ENCODE assay signal across 19 cellular contexts in genomic region chr6:116412270-116412669, GRCh38. TPM values are rescaled to one million over a fixed set of nuclear protein-coding genes. Genes with fewer than 3 reads are reported as not detected.
DNase-seq lines count a peak whose midpoint lies in the region; ATAC-seq and TF ChIP-seq lines count a peak whose summit lies in the region.
"Had no signal": no experiment of that assay in that cellular context is flagged by ENCODE, and none has a peak within 500 bp of the region (broad histone marks: within the 10 kb centered on the region; RNA-seq: fewer than 3 reads in every experiment).

No MANE protein-coding gene starts in this region.

- H3K9me3 Mint-ChIP-seq in activated naive CD4-positive, alpha-beta T cell treated with anti-CD3 and anti-CD28 coated beads for 36 hours, result no peaks in the 10 kb centered on the region
- H3K9me3 Mint-ChIP-seq: activated naive CD8-positive, alpha-beta T cell treated with anti-CD3 and anti-CD28 coated beads for 36 hours had no signal

- H3K27ac ChIP-seq in gastroesophageal sphincter, result peak overlapping the region in 1 of 4 donors; percentile 21
- H3K27ac ChIP-seq in sigmoid colon, result no peak overlapping the region
- H3K27ac ChIP-seq: uterus had no signal

- no peaks in the 10 kb centered on the region for H3K36me3 Mint-ChIP-seq in activated naive CD4-positive, alpha-beta T cell treated with anti-CD3 and anti-CD28 coated beads for 36 hours (ENCODE audit: low read depth)
- H3K36me3 Mint-ChIP-seq: activated naive CD8-positive, alpha-beta T cell treated with anti-CD3 and anti-CD28 coated beads for 36 hours had no signal

- TF ChIP-seq EP300 in gastroesophageal sphincter (IDR thresholded peaks at IDR 0.05), result no peak
- no peak for TF ChIP-seq EP300 in sigmoid colon (IDR thresholded peaks at IDR 0.05)

- peak; percentile 44 for ATAC-seq in SK-N-SH treated with all-trans-retinoic acid at 6 μM for 48 hours
- peak; percentile 36 for ATAC-seq in gastroesophageal sphincter
- ATAC-seq in HG03280 (IDR thresholded peaks at IDR 0.05; ENCODE audit: unreplicated experiment), result no peak
- no peak for ATAC-seq in HG02938 (IDR thresholded peaks at IDR 0.05; ENCODE audit: unreplicated experiment)
- ATAC-seq: activated CD4-positive, CD25-positive, alpha-beta regulatory T cell treated with anti-CD3 and anti-CD28 coated beads, Interleukin-2, amount 50 U/mL, for 24 hours; esophagus mucosa had no signal

- no peaks in the 10 kb centered on the region for H3K4me1 Mint-ChIP-seq in activated naive CD4-positive, alpha-beta T cell treated with anti-CD3 and anti-CD28 coated beads for 36 hours (ENCODE audit: low read depth)

- H3K9me3 ChIP-seq in gastroesophageal sphincter (no peaks in the 10 kb centered on the region), sigmoid colon (no peaks in the 10 kb centered on the region)
- H3K9me3 ChIP-seq: BLaER1 treated with 17β-estradiol and CSF1 and Interleukin-3, amounts not matched to agents 10 nM and 100 nM; HAP-1; uterus had no signal

- peaks cover 0 to 4% of the 10 kb centered on the region in 2 donors for H3K36me3 ChIP-seq in gastroesophageal sphincter
- no peaks in the 10 kb centered on the region for H3K36me3 ChIP-seq in sigmoid colon
- H3K36me3 ChIP-seq: HAP-1, uterus had no signal

- H3K4me3 ChIP-seq in gastroesophageal sphincter (no peak overlapping the region), sigmoid colon (no peak overlapping the region)
- H3K4me3 ChIP-seq: BLaER1 treated with 17β-estradiol and CSF1 and Interleukin-3, amounts not matched to agents 10 nM and 100 nM; HAP-1; lung; uterus had no signal

- peaks cover 0 to 21% (median 13%) of the 10 kb centered on the region in 3 donors for H3K4me1 ChIP-seq in gastroesophageal sphincter
- peaks cover 0 to 20% (median 13%) of the 10 kb centered on the region in 4 donors for H3K4me1 ChIP-seq in sigmoid colon
- H3K4me1 ChIP-seq: HAP-1 had no signal

- intact Hi-C loops in sigmoid colon (cut with DNase I), result no loop called here
- intact Hi-C loops in activated naive CD4-positive, alpha-beta T cell treated with anti-CD3 and anti-CD28 coated beads for 36 hours (cut with micrococcal nuclease), result no loop called here

- H3K27ac Mint-ChIP-seq in activated naive CD4-positive, alpha-beta T cell treated with anti-CD3 and anti-CD28 coated beads for 36 hours, result no peak overlapping the region
- H3K27ac Mint-ChIP-seq: activated naive CD8-positive, alpha-beta T cell treated with anti-CD3 and anti-CD28 coated beads for 36 hours had no signal

- H3K4me3 Mint-ChIP-seq in activated naive CD4-positive, alpha-beta T cell treated with anti-CD3 and anti-CD28 coated beads for 36 hours, result no peak overlapping the region
- H3K4me3 Mint-ChIP-seq: activated naive CD8-positive, alpha-beta T cell treated with anti-CD3 and anti-CD28 coated beads for 36 hours had no signal

- H3K27me3 ChIP-seq in gastroesophageal sphincter, result no peaks in the 10 kb centered on the region
- no peaks in the 10 kb centered on the region for H3K27me3 ChIP-seq in sigmoid colon
- H3K27me3 ChIP-seq: BLaER1 treated with 17β-estradiol and CSF1 and Interleukin-3, amounts not matched to agents 10 nM and 100 nM; uterus had no signal

- TF ChIP-seq POLR2A in gastroesophageal sphincter (IDR thresholded peaks at IDR 0.05) (no peak), sigmoid colon (IDR thresholded peaks at IDR 0.05) (no peak)

- CTCF ChIA-PET in activated naive CD4-positive, alpha-beta T cell treated with anti-CD3 and anti-CD28 coated beads for 36 hours (lab: Charles Lee), result no interaction called here

- DNase-seq in EH (ENCODE audit: low read depth) (peak; percentile 37), sigmoid colon (peak; percentile 66), NCI-H146 treated with DMSO at 0.1 percent for 48 hours (lab: John Stamatoyannopoulos, UW; ENCODE audit: unreplicated experiment) (no peak)
- DNase-seq in activated naive CD4-positive, alpha-beta T cell treated with anti-CD3 and anti-CD28 coated beads for 36 hours, result no peak
- DNase-seq: activated naive CD8-positive, alpha-beta T cell treated with anti-CD3 and anti-CD28 coated beads for 36 hours; Karpas-422; NCI-H2081; stimulated activated CD4-positive, alpha-beta T cell treated with anti-CD3 and anti-CD28 coated beads, Interleukin-1b, Interleukin-23, amount 100 ng/mL, for 48 hours; stimulated activated CD8-positive, alpha-beta memory T cell treated with anti-CD3 and anti-CD28 coated beads, Interleukin-4, amount 100 ng/mL, for 48 hours; uterus had no signal

- TF ChIP-seq CTCF in gastroesophageal sphincter (IDR thresholded peaks at IDR 0.05) (no peak), sigmoid colon (IDR thresholded peaks at IDR 0.05) (no peak)

- peaks cover 3% of the 10 kb centered on the region for H3K27me3 Mint-ChIP-seq in activated naive CD4-positive, alpha-beta T cell treated with anti-CD3 and anti-CD28 coated beads for 36 hours (ENCODE audit: low read depth)
- H3K27me3 Mint-ChIP-seq: activated naive CD8-positive, alpha-beta T cell treated with anti-CD3 and anti-CD28 coated beads for 36 hours had no signal

TF ChIP-seq in SK-N-SH treated with all-trans-retinoic acid at 6 μM for 48 hours, 23 proteins besides CTCF, POLR2A, EP300 and RAD21:
- TF ChIP-seq RARB (CRISPR knock-in tag; IDR thresholded peaks at IDR 0.05) (no peak), TSHZ2 (CRISPR knock-in tag; IDR thresholded peaks at IDR 0.05) (no peak), SNAI2 (CRISPR knock-in tag; IDR thresholded peaks at IDR 0.05) (no peak), OSR1 (CRISPR knock-in tag; IDR thresholded peaks at IDR 0.05) (no peak), ZFP3 (CRISPR knock-in tag; IDR thresholded peaks at IDR 0.05) (no peak), POU6F1 (CRISPR knock-in tag; IDR thresholded peaks at IDR 0.05; ENCODE audit: borderline replicate concordance, low read depth) (no peak), PPARA (CRISPR knock-in tag; IDR thresholded peaks at IDR 0.05; ENCODE audit: borderline replicate concordance) (no peak), ZFP30 (CRISPR knock-in tag; IDR thresholded peaks at IDR 0.05) (no peak), CREB5 (CRISPR knock-in tag; IDR thresholded peaks at IDR 0.05; ENCODE audit: low read depth) (no peak), TCF4 (CRISPR knock-in tag; IDR thresholded peaks at IDR 0.05; ENCODE audit: borderline replicate concordance) (no peak), TOX (CRISPR knock-in tag; IDR thresholded peaks at IDR 0.05; ENCODE audit: borderline replicate concordance) (no peak)

RNA-seq across cellular contexts. Expression of gene DSE, which starts 41.5 kb away (rescaled TPM):
- 10 to 100 TPM; 26.3 to 45.4 (median 36.3) TPM for total RNA-seq in gastroesophageal sphincter
- 10 to 100 TPM; 17.9 to 29.5 (median 25.6) TPM for total RNA-seq in sigmoid colon
- 1 to 10 TPM; 2.5 to 7.6 (median 5.4) TPM for polyA plus RNA-seq in sigmoid colon
- 1 to 10 TPM; 2.1 to 3.2 TPM for total RNA-seq in activated naive CD4-positive, alpha-beta T cell treated with anti-CD3 and anti-CD28 coated beads for 36 hours

RNA-seq across cellular contexts. Expression of gene CALHM6, which starts 48.9 kb away (rescaled TPM):
- total RNA-seq in gastroesophageal sphincter (1 to 10 TPM in 2 of 4 donors, under 1 TPM in 1, not detected in 1; 0.50 to 6.9 (median 4.2) TPM), sigmoid colon (1 to 10 TPM; 1.3 to 8.6 (median 6.4) TPM)
- polyA plus RNA-seq in sigmoid colon, result 10 to 100 TPM in 2 of 3 donors, 1 to 10 TPM in 1; 9.6 to 32.0 (median 20.1) TPM
- 1 to 10 TPM; 3.1 to 3.4 TPM for total RNA-seq in activated naive CD4-positive, alpha-beta T cell treated with anti-CD3 and anti-CD28 coated beads for 36 hours

Comparison
In these comparisons a context has a peak if more than half of its experiments do, and no peak if none do; other contexts are left out.
1. DNase-seq: peak in EH (single experiment) and sigmoid colon (single experiment); none in activated naive CD4-positive, alpha-beta T cell treated with anti-CD3 and anti-CD28 coated beads for 36 hours (single experiment) and NCI-H146 treated with DMSO at 0.1 percent for 48 hours (single experiment).
2. ATAC-seq: peak in SK-N-SH treated with all-trans-retinoic acid at 6 μM for 48 hours (single experiment) and gastroesophageal sphincter (single experiment); none in HG03280 (single experiment) and HG02938 (single experiment).
3. RNA of gene DSE, which starts 41.5 kb away (total RNA-seq): 26.3 to 45.4 TPM in gastroesophageal sphincter and 17.9 to 29.5 TPM in sigmoid colon; 2.1 to 3.2 TPM in activated naive CD4-positive, alpha-beta T cell treated with anti-CD3 and anti-CD28 coated beads for 36 hours; every median in the first group is over 4 times any median in the second.